8 cellular contexts compared by ENCODE assay signal in the genomic region with DNA sequence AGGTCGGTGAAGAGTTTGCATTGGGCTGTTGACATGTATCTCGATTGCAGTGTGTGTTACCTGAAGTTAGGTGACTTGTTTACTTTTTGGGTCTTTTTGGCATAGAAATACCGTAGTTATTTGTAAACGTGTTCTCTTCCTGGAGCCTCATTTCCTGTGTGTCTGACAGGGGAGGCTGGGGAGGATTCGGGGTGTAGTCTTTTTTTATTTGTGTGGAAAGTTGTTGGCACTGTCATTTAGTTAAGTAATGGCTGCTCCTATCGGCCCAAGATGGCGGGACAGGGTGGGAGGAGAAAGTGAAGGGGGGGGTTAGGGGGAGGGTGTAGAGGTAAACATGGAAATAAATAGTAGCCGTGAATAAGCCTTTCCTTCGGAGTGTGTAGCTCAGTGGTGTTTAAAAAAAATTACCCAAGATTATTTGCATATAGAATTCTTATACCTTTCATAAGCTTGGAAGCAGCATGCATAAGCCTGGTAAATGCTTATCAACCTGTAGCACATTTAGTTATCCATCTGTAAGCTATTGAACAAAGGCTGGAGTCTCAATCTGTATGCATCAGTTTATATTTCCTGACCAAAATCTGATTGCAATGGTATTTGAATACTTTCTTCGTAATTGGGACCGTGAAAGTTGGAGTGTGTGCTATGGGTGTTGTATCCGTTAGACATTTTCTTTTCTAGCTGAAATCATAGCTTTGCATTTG. TPM values are rescaled to one million over a fixed set of nuclear protein-coding genes. Genes with fewer than 3 reads are reported as not detected.
DNase-seq lines count a peak whose midpoint lies in the region; ATAC-seq, FAIRE-seq and TF ChIP-seq lines count a peak whose summit lies in the region.

No MANE protein-coding gene starts in this region.

- H3K4me3 ChIP-seq in SU-DHL-6 (ENCODE audit: insufficient read depth, low read length, poor library complexity, severe bottlenecking), result peak overlapping the region; percentile 80
- peak overlapping the region; percentile 63 to 68 for H3K4me3 ChIP-seq in body of pancreas

- POLR2A ChIA-PET in CD4-positive, alpha-beta T cell (lab: Charles Lee), result interaction anchor here (0.6 to 2.1 kb wide), 6 partner anchors 13 to 316 kb away, joined by 3 to 7 read pairs (median 3); no protein-coding TSS in a partner anchor

- no peaks in the 10 kb centered on the region for H3K9me3 Mint-ChIP-seq in CD4-positive, alpha-beta T cell

- FAIRE-seq in H54 (lab: Jason Lieb, UNC), result no peak

- no peaks in the 10 kb centered on the region for H3K36me3 ChIP-seq in SU-DHL-6 (ENCODE audit: low read length)
- no peaks in the 10 kb centered on the region for H3K36me3 ChIP-seq in body of pancreas (replicated peaks in 1 of 2; ENCODE audit: insufficient read depth in 1 of 2, low read depth in 2 of 2)

- peak overlapping the region; percentile 95 for H3K27ac Mint-ChIP-seq in CD4-positive, alpha-beta T cell

- peaks cover 4% of the 10 kb centered on the region for H3K4me1 ChIP-seq in body of pancreas

- H3K27me3 ChIP-seq in CD4-positive, alpha-beta T cell (ENCODE audit: control insufficient read depth, insufficient read depth, low read length), result no peaks in the 10 kb centered on the region
- H3K27me3 ChIP-seq in SU-DHL-6 (ENCODE audit: low read length) (no peaks in the 10 kb centered on the region), body of pancreas (no peaks in the 10 kb centered on the region)

- peaks cover 11% of the 10 kb centered on the region for H3K36me3 Mint-ChIP-seq in CD4-positive, alpha-beta T cell (ENCODE audit: low read depth)

- H3K9ac ChIP-seq in SU-DHL-6 (ENCODE audit: low read length), result peak overlapping the region; percentile 70

- intact Hi-C loops in CD4-positive, alpha-beta T cell (cut with DNase I, micrococcal nuclease), result loop anchor here (5.0 to 10.0 kb wide), 6 partner anchors 50 to 622 kb away; a partner anchor contains a TSS
- intact Hi-C loops in body of pancreas (cut with DNase I), result no loop called here

- TF ChIP-seq CTCF in CD4-positive, alpha-beta T cell (IDR thresholded peaks at IDR 0.05), result no peak
- TF ChIP-seq CTCF in SU-DHL-6 (IDR thresholded peaks at IDR 0.05; ENCODE audit: insufficient read depth, low read length, poor library complexity, severe bottlenecking) (no peak), body of pancreas (IDR thresholded peaks at IDR 0.05) (no peak)

- TF ChIP-seq POLR2A in body of pancreas (IDR thresholded peaks at IDR 0.05), result no peak
- TF ChIP-seq POLR2A in H54 (IDR thresholded peaks at IDR 0.05; ENCODE audit: low read depth, low read length), result no peak

- H3F3A ChIP-seq in SU-DHL-6 (ENCODE audit: insufficient read depth), result peaks cover 10% of the 10 kb centered on the region; the same call in 1 of the 2 replicates

- H3K79me2 ChIP-seq in SU-DHL-6 (ENCODE audit: insufficient read depth, low read length), result peaks cover 73% of the 10 kb centered on the region

- 0 out of 2 replicates have a peak, but pooled peaks cover 2% of the 10 kb centered on the region for H4K20me1 ChIP-seq in SU-DHL-6 (ENCODE audit: low read depth, low read length)

- H2AFZ ChIP-seq in SU-DHL-6 (ENCODE audit: low read depth, low read length, severe bottlenecking), result no peak overlapping the region

- no peaks in the 10 kb centered on the region for H3K27me3 Mint-ChIP-seq in CD4-positive, alpha-beta T cell

- CTCF ChIA-PET in CD4-positive, alpha-beta T cell (lab: Charles Lee), result interaction anchor here (0.9 to 1.8 kb wide), 4 partner anchors 71 to 196 kb away, joined by 3 to 5 read pairs (median 4); no protein-coding TSS in a partner anchor

- H3K4me2 ChIP-seq in SU-DHL-6 (ENCODE audit: low read depth, low read length, poor library complexity, severe bottlenecking), result peak overlapping the region; percentile 94

- H3K9me2 ChIP-seq in SU-DHL-6 (replicated peaks; ENCODE audit: insufficient read depth, low read length), result no peaks in the 10 kb centered on the region

- no peaks in the 10 kb centered on the region for H3K9me3 ChIP-seq in CD4-positive, alpha-beta T cell (ENCODE audit: control insufficient read depth, low read length)
- H3K9me3 ChIP-seq in SU-DHL-6 (ENCODE audit: insufficient read depth, low read length), result no peaks in the 10 kb centered on the region
- no peaks in the 10 kb centered on the region for H3K9me3 ChIP-seq in body of pancreas

- H3K4me1 Mint-ChIP-seq in CD4-positive, alpha-beta T cell (ENCODE audit: low read depth), result peaks cover 39% of the 10 kb centered on the region

- peak overlapping the region; percentile 99 for H3K4me3 Mint-ChIP-seq in CD4-positive, alpha-beta T cell

- WGBS in body of pancreas, 2 donors, result 0 to 1% methylated on average over 10 to 12 of the region's 12 CpGs

- ATAC-seq in CD4-positive, alpha-beta T cell (ENCODE audit: poor library complexity), result peak; percentile 11
- no peak for ATAC-seq in body of pancreas
- no peak for ATAC-seq in HG02840 (IDR thresholded peaks at IDR 0.05; ENCODE audit: low FRiP score, unreplicated experiment)

- H3K27ac ChIP-seq in CD4-positive, alpha-beta T cell (ENCODE audit: low read depth, low read length), result peak overlapping the region; percentile 99
- peak overlapping the region; percentile 75 for H3K27ac ChIP-seq in SU-DHL-6 (ENCODE audit: low read depth, low read length)
- peak overlapping the region; percentile 93 to 99 (median 95) for H3K27ac ChIP-seq in body of pancreas

- peak in 7 of 10 experiments; percentile 2 to 32 (median 20) for DNase-seq in CD4-positive, alpha-beta T cell
- DNase-seq in HPDE6-E6E7 (ENCODE audit: extremely low spot score) (peak; percentile 49), body of pancreas (peak in 3 of 4 donors; percentile 9 to 59 (median 45)), iPS-NIHi11 (ENCODE audit: low spot score) (peak; percentile 19), H54 (ENCODE audit: insufficient read length, low spot score) (no peak)
- peak; percentile 14 to 32 for DNase-seq in stimulated activated CD4-positive, alpha-beta T cell treated with anti-CD3 and anti-CD28 coated beads, Interleukin-15, amount 100 ng/mL, for 48 hours (ENCODE audit: low read depth in 2 of 2)

RNA-seq across cellular contexts. Expression of a gene that starts 1.6 kb away (rescaled TPM):
- total RNA-seq in CD4-positive, alpha-beta T cell, result 10 to 100 TPM; 59.6 to 63.9 TPM
- total RNA-seq in body of pancreas, result 10 to 100 TPM; 20.8 to 30.7 TPM

RNA-seq across cellular contexts. Expression of a gene that starts 30.8 kb away (rescaled TPM):
- total RNA-seq in CD4-positive, alpha-beta T cell, result not detected
- total RNA-seq in body of pancreas, result not detected
